Comparison of ENCODE assay signal across 21 cellular contexts in the genomic region with DNA sequence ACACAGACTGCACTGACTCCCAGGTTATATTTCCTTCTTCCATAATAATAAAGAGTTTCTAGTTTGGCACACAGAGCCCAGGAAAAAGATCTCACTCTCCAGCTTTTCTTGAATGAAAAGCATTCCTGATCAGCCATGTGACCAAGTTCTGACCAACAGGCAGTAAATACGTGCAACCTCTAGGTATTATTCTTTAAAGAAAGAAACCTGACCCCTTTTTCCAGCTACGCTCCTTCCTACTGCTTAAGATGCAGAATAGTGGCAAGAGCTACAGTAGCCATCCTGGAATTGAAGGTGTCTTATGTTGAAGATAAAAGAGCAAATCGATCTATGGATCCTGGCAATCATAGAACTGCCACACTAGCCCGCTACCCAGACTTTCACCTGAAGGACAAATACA.
DNase-seq lines count a peak whose midpoint lies in the region; FAIRE-seq and TF ChIP-seq lines count a peak whose summit lies in the region.
"Had no signal": no experiment of that assay in that cellular context is flagged by ENCODE, and none has a peak within 500 bp of the region (broad histone marks: within the 10 kb centered on the region; RNA-seq: fewer than 3 reads in every experiment).

No MANE protein-coding gene starts in this region.

- H3K27ac ChIP-seq in HUES6 (ENCODE audit: low read depth, low read length) (no peak overlapping the region; the same call in 1 of the 2 replicates), A673 (ENCODE audit: low read depth, low read length, poor library complexity, severe bottlenecking) (no peak overlapping the region)
- H3K27ac ChIP-seq: lower lobe of right lung, testis had no signal

- CTCF ChIA-PET in A673 (lab: Charles Lee), result no interaction called here

- no peak for FAIRE-seq in bronchial epithelial cell (lab: Jason Lieb, UNC)
- FAIRE-seq: GM18507, small intestine had no signal

- no peaks in the 10 kb centered on the region for H3K9me3 Mint-ChIP-seq in type B pancreatic cell
- H3K9me3 Mint-ChIP-seq: activated CD4-positive, alpha-beta memory T cell treated with anti-CD3 and anti-CD28 coated beads, Interleukin-2, amount 10 ng/mL, durations not matched to agents 7 days and 5 days; brain; CD8-positive, alpha-beta T cell; stimulated activated naive B cell treated with anti-CD40 and anti-IgM and Interleukin-4, amounts not matched to agents 10 μg/mL and 1 μg/mL and 100 μg/mL, for 72 hours had no signal

- DNase-seq in bronchial epithelial cell (ENCODE audit: low read depth), result peak; percentile 20
- peak; percentile 24 for DNase-seq in iPS-NIHi7 (ENCODE audit: extremely low spot score)
- no peak for DNase-seq in type B pancreatic cell (ENCODE audit: extremely low spot score, unreplicated experiment)
- DNase-seq in foreskin fibroblast, result no peak
- no peak for DNase-seq in A673 (ENCODE audit: low spot score)
- DNase-seq in SKM-1 treated with dmso at 0.1 percent for 144 hours (lab: John Stamatoyannopoulos, UW; ENCODE audit: unreplicated experiment), result no peak
- DNase-seq: activated CD4-positive, alpha-beta memory T cell treated with anti-CD3 and anti-CD28 coated beads, Interleukin-2, amount 10 ng/mL, durations not matched to agents 7 days and 5 days; activated effector memory CD4-positive, alpha-beta T cell treated with Interleukin-2 at 50 U/mL for 16 hours; CD8-positive, alpha-beta T cell; GDM1; IMR-90; lower lobe of right lung; NCI-H1105 treated with DMSO at 0.1 percent for 48 hours; NCI-H2081 treated with DMSO at 0.1 percent for 48 hours; nucleus accumbens; small intestine; stimulated activated naive B cell treated with anti-CD40 and anti-IgM and Interleukin-4, amounts not matched to agents 10 μg/mL and 1 μg/mL and 100 μg/mL, for 72 hours; testis had no signal

- H3K9me3 ChIP-seq in HUES6 (ENCODE audit: control insufficient read depth, insufficient read depth, low read depth, low read length) (no peaks in the 10 kb centered on the region), A673 (ENCODE audit: low read depth, low read length, poor library complexity, severe bottlenecking) (no peaks in the 10 kb centered on the region)
- H3K9me3 ChIP-seq: lower lobe of right lung, testis had no signal

- POLR2A ChIA-PET in A673 (lab: Charles Lee; ENCODE audit: low non-redundant PET), result no interaction called here

- no peaks in the 10 kb centered on the region for H3K36me3 Mint-ChIP-seq in type B pancreatic cell
- H3K36me3 Mint-ChIP-seq: brain had no signal

- peaks cover 13% of the 10 kb centered on the region for H3K4me1 ChIP-seq in HUES6 (ENCODE audit: control insufficient read depth, insufficient read depth, low read length)
- H3K4me1 ChIP-seq in A673 (ENCODE audit: insufficient read depth, low read length, poor library complexity, severe bottlenecking), result peaks cover 12% of the 10 kb centered on the region
- H3K4me1 ChIP-seq: lower lobe of right lung, testis had no signal

- H3K9ac ChIP-seq in HUES6 (ENCODE audit: low read length), result no peak overlapping the region

- H3K27me3 ChIP-seq in HUES6 (ENCODE audit: control insufficient read depth, insufficient read depth, low read length), result no peaks in the 10 kb centered on the region
- no peaks in the 10 kb centered on the region for H3K27me3 ChIP-seq in bronchial epithelial cell (ENCODE audit: control insufficient read depth, insufficient read depth, low read length)
- no peaks in the 10 kb centered on the region for H3K27me3 ChIP-seq in A673 (replicated peaks; ENCODE audit: insufficient read depth, low read depth, low read length, poor library complexity)
- H3K27me3 ChIP-seq: testis had no signal

- no peaks in the 10 kb centered on the region for H3K27me3 Mint-ChIP-seq in type B pancreatic cell
- H3K27me3 Mint-ChIP-seq: activated CD4-positive, alpha-beta memory T cell treated with anti-CD3 and anti-CD28 coated beads, Interleukin-2, amount 10 ng/mL, durations not matched to agents 7 days and 5 days; brain; stimulated activated naive B cell treated with anti-CD40 and anti-IgM and Interleukin-4, amounts not matched to agents 10 μg/mL and 1 μg/mL and 100 μg/mL, for 72 hours had no signal

- no TSS peak for BruUV-seq in A673 (replicated peaks; lab: Mats Ljungman, UMichigan)

- H3K4me3 ChIP-seq in HUES6 (ENCODE audit: low read depth, low read length), result 0 out of 2 replicates have a peak overlapping the region, but pooled peaks have one; percentile 17
- no peak overlapping the region for H3K4me3 ChIP-seq in bronchial epithelial cell (ENCODE audit: low read depth, low read length)
- H3K4me3 ChIP-seq in foreskin fibroblast (ENCODE audit: low read depth in 1 of 2, low read length in 2 of 2), result no peak overlapping the region
- H3K4me3 ChIP-seq in A673 (ENCODE audit: low read depth, low read length, poor library complexity, severe bottlenecking), result no peak overlapping the region
- H3K4me3 ChIP-seq: lower lobe of right lung, testis had no signal

- intact Hi-C loops in A673 (cut with micrococcal nuclease; ENCODE audit: unreplicated experiment), result no loop called here

- H3K27ac Mint-ChIP-seq in type B pancreatic cell, result peak overlapping the region; percentile 27
- H3K27ac Mint-ChIP-seq: activated CD4-positive, alpha-beta memory T cell treated with anti-CD3 and anti-CD28 coated beads, Interleukin-2, amount 10 ng/mL, durations not matched to agents 7 days and 5 days; stimulated activated naive B cell treated with anti-CD40 and anti-IgM and Interleukin-4, amounts not matched to agents 10 μg/mL and 1 μg/mL and 100 μg/mL, for 72 hours had no signal

- H3K4me1 Mint-ChIP-seq in type B pancreatic cell (ENCODE audit: unreplicated experiment), result peaks cover 16% of the 10 kb centered on the region

- H3K36me3 ChIP-seq in HUES6 (ENCODE audit: control insufficient read depth, insufficient read depth, low read length), result no peaks in the 10 kb centered on the region
- H3K36me3 ChIP-seq in bronchial epithelial cell (ENCODE audit: control insufficient read depth, insufficient read depth, low read length), result no peaks in the 10 kb centered on the region
- no peaks in the 10 kb centered on the region for H3K36me3 ChIP-seq in A673 (ENCODE audit: insufficient read depth, low read length, poor library complexity, severe bottlenecking)
- H3K36me3 ChIP-seq: lower lobe of right lung had no signal

- TF ChIP-seq CTCF in bronchial epithelial cell (IDR thresholded peaks at IDR 0.05; ENCODE audit: insufficient read depth, low read length, severe bottlenecking) (no peak), type B pancreatic cell (conservative IDR thresholded peaks at IDR 0.05) (no peak), foreskin fibroblast (IDR thresholded peaks at IDR 0.05; ENCODE audit: low read depth, low read length) (no peak), A673 (conservative IDR thresholded peaks at IDR 0.05; ENCODE audit: low read depth, low read length) (no peak)

- no peak overlapping the region for H3K4me3 Mint-ChIP-seq in type B pancreatic cell
- H3K4me3 Mint-ChIP-seq: activated CD4-positive, alpha-beta memory T cell treated with anti-CD3 and anti-CD28 coated beads, Interleukin-2, amount 10 ng/mL, durations not matched to agents 7 days and 5 days; brain; CD8-positive, alpha-beta T cell; stimulated activated naive B cell treated with anti-CD40 and anti-IgM and Interleukin-4, amounts not matched to agents 10 μg/mL and 1 μg/mL and 100 μg/mL, for 72 hours had no signal

Comparison
In these comparisons a context has a peak if more than half of its experiments do, and no peak if none do; other contexts are left out.
1. DNase-seq: peak in bronchial epithelial cell (single experiment) and iPS-NIHi7 (single experiment); none in type B pancreatic cell (single experiment), foreskin fibroblast (0 of 2), A673 (single experiment) and SKM-1 treated with dmso at 0.1 percent for 144 hours (single experiment).